In genomic region chr7:151795168-151795754, GRCh38 we compare ENCODE assay signal across 7 cellular contexts.
DNase-seq lines count a peak whose midpoint lies in the region; ATAC-seq and TF ChIP-seq lines count a peak whose summit lies in the region.

No MANE protein-coding gene starts in this region.

- POLR2A ChIA-PET in WTC11 (lab: Charles Lee): interaction anchor here (0.6 kb wide), 1 partner anchor 19 kb away, joined by 3 read pairs; no protein-coding TSS in a partner anchor

- ATAC-seq in GM21786 (IDR thresholded peaks at IDR 0.05; ENCODE audit: unreplicated experiment): peak; percentile 54
- no peak for ATAC-seq in WTC11
- ATAC-seq in stimulated activated naive CD8-positive, alpha-beta T cell treated with anti-CD3 and anti-CD28 coated beads, Interleukin-15, Interleukin-2, amounts not matched to agents 100 U/mL and 50 U/mL, for 24 hours: peak; percentile 87

- CTCF ChIA-PET in WTC11 (lab: Charles Lee): interaction anchor here (0.7 to 7.9 kb wide), 3 partner anchors 12 to 20 kb away, joined by 3 to 70 read pairs (median 5); no protein-coding TSS in a partner anchor

- H3K4me1 Mint-ChIP-seq in WTC11 (peaks cover 25% of the 10 kb centered on the region), glutamatergic neuron (ENCODE audit: low read depth, unreplicated experiment) (peaks cover 35% of the 10 kb centered on the region)

- DNase-seq in WTC11 (ENCODE audit: low spot score): peak; percentile 9
- peak; percentile 19 for DNase-seq in glutamatergic neuron
- DNase-seq in stimulated activated naive CD8-positive, alpha-beta T cell treated with anti-CD3 and anti-CD28 coated beads, Interleukin-15, Interleukin-2, amounts not matched to agents 100 U/mL and 50 U/mL, for 24 hours: peak; percentile 84
- DNase-seq in SIG-M5 (lab: John Stamatoyannopoulos, UW): no peak
- DNase-seq in LoVo (ENCODE audit: low spot score): no peak
- no peak for DNase-seq in globus pallidus (ENCODE audit: low spot score)

- H3K4me3 Mint-ChIP-seq in WTC11 (no peak overlapping the region), glutamatergic neuron (ENCODE audit: unreplicated experiment) (no peak overlapping the region)

- H3K36me3 Mint-ChIP-seq in WTC11 (no peaks in the 10 kb centered on the region), glutamatergic neuron (ENCODE audit: unreplicated experiment) (peaks cover 2% of the 10 kb centered on the region)

- H3K9me3 Mint-ChIP-seq in WTC11 (no peaks in the 10 kb centered on the region), glutamatergic neuron (ENCODE audit: unreplicated experiment) (peaks cover 6% of the 10 kb centered on the region)

- H3K27me3 Mint-ChIP-seq in WTC11 (ENCODE audit: low read depth): no peaks in the 10 kb centered on the region
- peaks cover 2% of the 10 kb centered on the region for H3K27me3 Mint-ChIP-seq in glutamatergic neuron (ENCODE audit: unreplicated experiment)

- no peak overlapping the region for H3K27ac Mint-ChIP-seq in WTC11
- peak overlapping the region; percentile 33 for H3K27ac Mint-ChIP-seq in glutamatergic neuron (ENCODE audit: unreplicated experiment)

- no peak for TF ChIP-seq CTCF in WTC11 (IDR thresholded peaks at IDR 0.05)
- no peak for TF ChIP-seq CTCF in glutamatergic neuron (IDR thresholded peaks at IDR 0.05; ENCODE audit: partially characterized antibody, unreplicated experiment)

TF ChIP-seq in WTC11, 78 proteins besides CTCF, POLR2A, EP300 and RAD21 (continues in another document):
- TF ChIP-seq ATF6 (CRISPR knock-in tag; IDR thresholded peaks at IDR 0.05): no peak
- TF ChIP-seq FOXJ3 (CRISPR knock-in tag; IDR thresholded peaks at IDR 0.05; ENCODE audit: borderline replicate concordance): no peak
- TF ChIP-seq ZNF281 (CRISPR knock-in tag; IDR thresholded peaks at IDR 0.05): no peak
- no peak for TF ChIP-seq CREB1 (CRISPR knock-in tag; IDR thresholded peaks at IDR 0.05)
- TF ChIP-seq, protein P1, sequence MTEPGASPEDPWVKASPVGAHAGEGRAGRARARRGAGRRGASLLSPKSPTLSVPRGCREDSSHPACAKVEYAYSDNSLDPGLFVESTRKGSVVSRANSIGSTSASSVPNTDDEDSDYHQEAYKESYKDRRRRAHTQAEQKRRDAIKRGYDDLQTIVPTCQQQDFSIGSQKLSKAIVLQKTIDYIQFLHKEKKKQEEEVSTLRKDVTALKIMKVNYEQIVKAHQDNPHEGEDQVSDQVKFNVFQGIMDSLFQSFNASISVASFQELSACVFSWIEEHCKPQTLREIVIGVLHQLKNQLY (CRISPR knock-in tag; IDR thresholded peaks at IDR 0.05): no peak
- TF ChIP-seq NFE2L1 (CRISPR knock-in tag; IDR thresholded peaks at IDR 0.05): no peak
- no peak for TF ChIP-seq AR (CRISPR knock-in tag; IDR thresholded peaks at IDR 0.05)
- TF ChIP-seq, protein P2, sequence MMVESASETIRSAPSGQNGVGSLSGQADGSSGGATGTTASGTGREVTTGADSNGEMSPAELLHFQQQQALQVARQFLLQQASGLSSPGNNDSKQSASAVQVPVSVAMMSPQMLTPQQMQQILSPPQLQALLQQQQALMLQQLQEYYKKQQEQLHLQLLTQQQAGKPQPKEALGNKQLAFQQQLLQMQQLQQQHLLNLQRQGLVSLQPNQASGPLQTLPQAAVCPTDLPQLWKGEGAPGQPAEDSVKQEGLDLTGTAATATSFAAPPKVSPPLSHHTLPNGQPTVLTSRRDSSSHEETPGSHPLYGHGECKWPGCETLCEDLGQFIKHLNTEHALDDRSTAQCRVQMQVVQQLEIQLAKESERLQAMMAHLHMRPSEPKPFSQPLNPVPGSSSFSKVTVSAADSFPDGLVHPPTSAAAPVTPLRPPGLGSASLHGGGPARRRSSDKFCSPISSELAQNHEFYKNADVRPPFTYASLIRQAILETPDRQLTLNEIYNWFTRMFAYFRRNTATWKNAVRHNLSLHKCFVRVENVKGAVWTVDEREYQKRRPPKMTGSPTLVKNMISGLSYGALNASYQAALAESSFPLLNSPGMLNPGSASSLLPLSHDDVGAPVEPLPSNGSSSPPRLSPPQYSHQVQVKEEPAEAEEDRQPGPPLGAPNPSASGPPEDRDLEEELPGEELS (CRISPR knock-in tag; IDR thresholded peaks at IDR 0.05): no peak
- no peak for TF ChIP-seq NR3C1 (CRISPR knock-in tag; conservative IDR thresholded peaks at IDR 0.05; ENCODE audit: low read depth)
- no peak for TF ChIP-seq NR2C2 (CRISPR knock-in tag; IDR thresholded peaks at IDR 0.05)

Comparison
In these comparisons a context has a peak if more than half of its experiments do, and no peak if none do; other contexts are left out.
1. DNase-seq: peak in WTC11 (single experiment), glutamatergic neuron (single experiment) and stimulated activated naive CD8-positive, alpha-beta T cell treated with anti-CD3 and anti-CD28 coated beads, Interleukin-15, Interleukin-2, amounts not matched to agents 100 U/mL and 50 U/mL, for 24 hours (single experiment); none in SIG-M5 (single experiment), LoVo (single experiment) and globus pallidus (single experiment).